In the genomic region with DNA sequence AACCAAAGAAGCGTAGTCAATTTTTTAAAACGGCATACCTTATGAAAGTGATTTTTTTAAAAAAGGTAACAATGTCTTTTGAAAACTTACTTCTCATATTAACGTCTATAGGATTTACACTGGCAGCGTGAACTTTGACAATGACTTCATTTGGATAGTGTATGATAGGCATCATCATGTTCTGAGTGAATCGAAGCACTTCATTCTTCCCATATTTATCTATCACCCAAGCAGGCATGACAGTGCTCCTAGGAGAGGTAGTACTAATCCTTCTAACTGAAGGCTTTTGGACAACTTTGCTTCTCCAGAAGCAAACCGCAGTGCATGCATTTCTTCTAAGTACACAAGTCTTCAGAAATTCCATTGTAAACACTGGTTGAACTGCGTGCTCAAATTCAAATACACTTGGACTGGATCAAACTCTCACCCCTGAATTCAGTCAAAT, we compare ENCODE assay signal across 8 cellular contexts. TPM values are rescaled to one million over a fixed set of nuclear protein-coding genes. Genes with fewer than 3 reads are reported as not detected.
DNase-seq lines count a peak whose midpoint lies in the region; ATAC-seq and TF ChIP-seq lines count a peak whose summit lies in the region.

No MANE protein-coding gene starts in this region.

- TF ChIP-seq CTCF in RWPE2 (IDR thresholded peaks at IDR 0.05; ENCODE audit: poor library complexity, severe bottlenecking) = no peak
- no peak for TF ChIP-seq CTCF in esophagus muscularis mucosa (IDR thresholded peaks at IDR 0.05)
- no peak for TF ChIP-seq CTCF in osteocyte (IDR thresholded peaks at IDR 0.05)

- no peaks in the 10 kb centered on the region for H3K4me1 ChIP-seq in RWPE2 (ENCODE audit: insufficient read depth, poor library complexity, severe bottlenecking)
- H3K4me1 ChIP-seq in esophagus muscularis mucosa = peaks cover 22 to 23% (median 22%) of the 10 kb centered on the region in 4 donors

- H3K36me3 ChIP-seq in H7 (replicated peaks; ENCODE audit: control insufficient read depth, insufficient read depth, low read length) = no peaks in the 10 kb centered on the region
- H3K36me3 ChIP-seq in RWPE2 (ENCODE audit: low read depth) = 0 out of 2 replicates have a peak, but pooled peaks cover 5% of the 10 kb centered on the region
- no peaks in the 10 kb centered on the region for H3K36me3 ChIP-seq in esophagus muscularis mucosa

- TF ChIP-seq POLR2A in esophagus muscularis mucosa (IDR thresholded peaks at IDR 0.05; ENCODE audit: low read depth) = no peak

- H3K27ac Mint-ChIP-seq in osteocyte (ENCODE audit: unreplicated experiment) = peak overlapping the region; percentile 98

- H3K4me3 ChIP-seq in GM08714 (ENCODE audit: low read length) (peak overlapping the region; percentile 89), H7 (ENCODE audit: insufficient read depth, low read depth, low read length) (peak overlapping the region; percentile 91), RWPE2 (ENCODE audit: severe bottlenecking) (peak overlapping the region; percentile 58), esophagus muscularis mucosa (peak overlapping the region; percentile 75 to 94 (median 90))

- TF ChIP-seq EP300 in esophagus muscularis mucosa (IDR thresholded peaks at IDR 0.05) = no peak

- H3K9me3 Mint-ChIP-seq in osteocyte (ENCODE audit: unreplicated experiment) = no peaks in the 10 kb centered on the region

- 26% methylated on average over 7 of the region's 7 CpGs for WGBS in esophagus muscularis mucosa

- DNase-seq in H7 (no peak), RWPE2 (ENCODE audit: low spot score) (no peak), esophagus muscularis mucosa (ENCODE audit: extremely low spot score) (no peak), osteocyte (ENCODE audit: extremely low spot score, unreplicated experiment) (no peak), NCI-H446 treated with DMSO at 0.1 percent for 48 hours (lab: John Stamatoyannopoulos, UW) (no peak)
- no peak for DNase-seq in NK-92 treated with Interleukin-12 subunit alpha and Interleukin-12 subunit beta, amount 100 ng/mL, for 24 hours (lab: John Stamatoyannopoulos, UW)

- peak; percentile 20; the same call in 1 of the 3 replicates for ATAC-seq in RWPE2 (ENCODE audit: low read depth)
- ATAC-seq in HG02973 (IDR thresholded peaks at IDR 0.05; ENCODE audit: unreplicated experiment) = no peak

- peak overlapping the region; percentile 91 for H3K4me3 Mint-ChIP-seq in osteocyte (ENCODE audit: unreplicated experiment)

- intact Hi-C loops in esophagus muscularis mucosa (cut with DNase I) = no loop called here

- H3K9me3 ChIP-seq in RWPE2 (ENCODE audit: severe bottlenecking) = no peaks in the 10 kb centered on the region
- H3K9me3 ChIP-seq in esophagus muscularis mucosa = no peaks in the 10 kb centered on the region

- H3K27ac ChIP-seq in RWPE2 (ENCODE audit: poor library complexity, severe bottlenecking) (peak overlapping the region; percentile 46), esophagus muscularis mucosa (replicated peaks in 1 of 4) (peak overlapping the region; percentile 76 to 85 (median 78))

- H3K36me3 Mint-ChIP-seq in osteocyte (ENCODE audit: unreplicated experiment) = no peaks in the 10 kb centered on the region

- H3K27me3 ChIP-seq in H7 (ENCODE audit: control insufficient read depth, insufficient read depth, low read length) (no peaks in the 10 kb centered on the region), RWPE2 (ENCODE audit: insufficient read depth, poor library complexity, severe bottlenecking) (no peaks in the 10 kb centered on the region), esophagus muscularis mucosa (no peaks in the 10 kb centered on the region)

- no peaks in the 10 kb centered on the region for H3K27me3 Mint-ChIP-seq in osteocyte (ENCODE audit: unreplicated experiment)

- H3K4me1 Mint-ChIP-seq in osteocyte (ENCODE audit: unreplicated experiment) = peaks cover 25% of the 10 kb centered on the region

RNA-seq across cellular contexts. Expression of a gene that starts 0.6 kb away (rescaled TPM):
- total RNA-seq in H7 (2014; rRNA removed; shearing (Covaris generic)) = 17.6 and 18.4 TPM in 2 replicates
- total RNA-seq in esophagus muscularis mucosa (1 to 10 TPM; 2.3 to 6.2 (median 4.9) TPM), osteocyte (5.0 and 5.5 TPM in 2 replicates)

RNA-seq across cellular contexts. Expression of a gene that starts 0.7 kb away (rescaled TPM):
- 21.5 and 30.2 TPM in 2 replicates for total RNA-seq in H7 (2014; rRNA removed; shearing (Covaris generic))
- 1 to 10 TPM; 6.7 to 9.1 (median 8.3) TPM for total RNA-seq in esophagus muscularis mucosa
- total RNA-seq in osteocyte = 12.2 and 12.9 TPM in 2 replicates
